Comparison of ENCODE assay signal across 28 cellular contexts in genomic region chr3:189519458-189519857, GRCh38.
"Had no signal": no experiment of that assay in that cellular context is flagged by ENCODE, and none has a peak within 500 bp of the region (broad histone marks: within the 10 kb centered on the region; RNA-seq: fewer than 3 reads in every experiment).

No MANE protein-coding gene starts in this region.

- H3K27ac ChIP-seq: epithelial cell of prostate, esophagus squamous epithelium, gastrocnemius medialis, heart right ventricle, left lung, lower lobe of right lung had no signal

- H3K4me3 Mint-ChIP-seq: dendritic cell treated with granulocyte-macrophage colony-stimulating factor and Interleukin-4, amounts not matched to agents 40 ng/mL and 50 ng/mL, for 4 days; effector memory CD8-positive, alpha-beta T cell; endodermal cell; mesothelial cell of epicardium; naive B cell; naive thymus-derived CD8-positive, alpha-beta T cell had no signal

- H3K27ac Mint-ChIP-seq: dendritic cell treated with granulocyte-macrophage colony-stimulating factor and Interleukin-4, amounts not matched to agents 40 ng/mL and 50 ng/mL, for 4 days; effector memory CD8-positive, alpha-beta T cell; endodermal cell; mesothelial cell of epicardium; naive B cell; naive thymus-derived CD8-positive, alpha-beta T cell had no signal

- H3K4me3 ChIP-seq: esophagus squamous epithelium, gastrocnemius medialis, heart right ventricle, left lung, lower lobe of right lung, mucosa of descending colon had no signal

- H3K9me3 ChIP-seq: gastrocnemius medialis had no signal

- H3K27me3 ChIP-seq: esophagus squamous epithelium, gastrocnemius medialis, heart right ventricle, left lung had no signal

- H3K4me1 Mint-ChIP-seq: endodermal cell; naive B cell; naive thymus-derived CD8-positive, alpha-beta T cell had no signal

- ATAC-seq: effector memory CD8-positive, alpha-beta T cell; esophagus mucosa; gastrocnemius medialis; heart right ventricle; left cardiac atrium; left lung; left ventricle myocardium superior; lower lobe of right lung; mucosa of descending colon; naive thymus-derived CD8-positive, alpha-beta T cell had no signal

- H3K36me3 ChIP-seq: esophagus squamous epithelium, gastrocnemius medialis, heart right ventricle, left lung, lower lobe of right lung had no signal

- H3K9me3 Mint-ChIP-seq: endodermal cell had no signal

- FAIRE-seq: endometrium, islet of Langerhans, keratinocyte had no signal

- H3K4me1 ChIP-seq: gastrocnemius medialis, heart right ventricle, left lung, lower lobe of right lung had no signal

- DNase-seq: cortex of kidney; effector CD8-positive, alpha-beta T cell; effector memory CD8-positive, alpha-beta T cell; endodermal cell; erythroblast; esophagus squamous epithelium; foreskin fibroblast; foreskin melanocyte; gastrocnemius medialis; glutamatergic neuron; head of caudate nucleus; heart right ventricle; hippocampal formation; left cardiac atrium; left lung; left ventricle myocardium superior; lower lobe of right lung; mesenchymal stem cell; mucosa of descending colon; naive B cell; naive thymus-derived CD8-positive, alpha-beta T cell had no signal

- H3K27me3 Mint-ChIP-seq: dendritic cell treated with granulocyte-macrophage colony-stimulating factor and Interleukin-4, amounts not matched to agents 40 ng/mL and 50 ng/mL, for 4 days; effector memory CD8-positive, alpha-beta T cell; naive B cell; naive thymus-derived CD8-positive, alpha-beta T cell had no signal
